ENCODE assay signal across 9 cellular contexts in the genomic region with DNA sequence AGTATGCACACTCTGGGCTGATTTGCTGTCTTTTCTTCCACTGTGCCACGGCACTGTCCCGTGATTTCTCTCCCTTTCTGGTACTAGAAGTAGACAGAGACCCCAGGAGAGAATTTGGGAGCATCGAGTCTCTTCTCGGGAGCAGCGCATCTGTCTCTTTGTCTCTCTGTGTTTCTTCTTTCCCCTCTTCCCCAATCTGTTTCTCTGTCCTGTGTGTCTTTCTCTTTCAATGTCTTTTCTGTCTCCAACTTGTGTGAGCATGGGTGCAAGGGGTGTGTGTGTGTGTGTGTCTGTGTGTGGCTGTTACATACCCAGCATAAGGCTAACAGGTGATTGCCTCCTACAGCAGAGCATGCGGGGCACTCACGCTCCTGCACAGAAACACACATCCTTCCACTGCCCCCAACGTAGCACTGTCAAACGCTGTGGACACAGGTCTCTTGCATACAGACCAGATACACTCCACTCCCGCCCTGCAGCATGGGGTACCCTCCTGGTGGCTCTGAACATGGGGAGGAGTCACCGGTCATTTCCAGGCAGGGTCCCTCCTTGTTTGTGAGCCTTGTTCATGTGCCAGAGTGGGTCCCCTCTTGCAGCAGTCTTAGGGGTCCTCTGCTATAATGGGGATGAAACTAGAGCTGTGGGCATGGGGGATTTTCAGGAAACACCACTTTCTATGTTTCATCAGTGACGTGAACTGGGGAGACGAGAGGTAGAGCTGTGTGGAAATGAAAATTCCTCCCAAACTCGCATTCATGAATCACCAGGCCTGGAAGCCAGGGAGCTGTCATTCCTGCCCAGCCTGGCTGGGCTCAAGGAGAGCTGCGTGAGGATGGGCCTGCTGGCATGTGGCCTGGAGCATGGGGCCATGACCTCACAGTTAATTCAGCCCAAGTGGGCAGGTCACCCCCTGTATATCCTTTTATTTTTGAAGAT. TPM values are rescaled to one million over a fixed set of nuclear protein-coding genes. Genes with fewer than 3 reads are reported as not detected.
DNase-seq lines count a peak whose midpoint lies in the region; ATAC-seq and TF ChIP-seq lines count a peak whose summit lies in the region.
"Had no signal": no experiment of that assay in that cellular context is flagged by ENCODE, and none has a peak within 500 bp of the region (broad histone marks: within the 10 kb centered on the region; RNA-seq: fewer than 3 reads in every experiment).

No MANE protein-coding gene starts in this region.

- peak overlapping the region; percentile 11 for H3K4me3 Mint-ChIP-seq in activated naive CD4-positive, alpha-beta T cell treated with anti-CD3 and anti-CD28 coated beads, Interleukin-2, amount 50 U/mL, for 24 hours
- H3K4me3 Mint-ChIP-seq in brain = peak overlapping the region; percentile 72 to 85 (median 78)

- H3K27ac ChIP-seq in left lung (no peak overlapping the region), vagina (peak overlapping the region; percentile 27)

- peak overlapping the region; percentile 0 for H3K27ac Mint-ChIP-seq in activated naive CD4-positive, alpha-beta T cell treated with anti-CD3 and anti-CD28 coated beads, Interleukin-2, amount 50 U/mL, for 24 hours
- H3K27ac Mint-ChIP-seq in brain = peak overlapping the region in 3 of 5 experiments; percentile 17 to 59 (median 58)

- TF ChIP-seq CTCF in brain (conservative IDR thresholded peaks at IDR 0.05) (no peak), left lung (IDR thresholded peaks at IDR 0.05) (no peak), vagina (IDR thresholded peaks at IDR 0.05) (no peak)

- H3K4me3 ChIP-seq in left lung (peak overlapping the region; percentile 25 to 30), vagina (peak overlapping the region; percentile 33 to 47)

- no peak for DNase-seq in activated naive CD4-positive, alpha-beta T cell (lab: John Stamatoyannopoulos, UW)
- DNase-seq in left lung (no peak), vagina (ENCODE audit: extremely low spot score in 2 of 2) (no peak), cerebellar nuclear complex (lab: John Stamatoyannopoulos, UW) (no peak)

- no peaks in the 10 kb centered on the region for H3K36me3 Mint-ChIP-seq in activated naive CD4-positive, alpha-beta T cell treated with anti-CD3 and anti-CD28 coated beads, Interleukin-2, amount 50 U/mL, for 24 hours
- H3K36me3 Mint-ChIP-seq in brain = no peaks in the 10 kb centered on the region

- H3K27me3 ChIP-seq in left lung (peaks cover 5 to 50% of the 10 kb centered on the region in 2 donors), vagina (no peaks in the 10 kb centered on the region)

- peaks cover 10% of the 10 kb centered on the region for H3K4me1 Mint-ChIP-seq in activated naive CD4-positive, alpha-beta T cell treated with anti-CD3 and anti-CD28 coated beads, Interleukin-2, amount 50 U/mL, for 24 hours
- peaks cover 63% of the 10 kb centered on the region for H3K4me1 Mint-ChIP-seq in brain

- no peaks in the 10 kb centered on the region for H3K9me3 Mint-ChIP-seq in activated naive CD4-positive, alpha-beta T cell treated with anti-CD3 and anti-CD28 coated beads, Interleukin-2, amount 50 U/mL, for 24 hours
- H3K9me3 Mint-ChIP-seq in brain = peaks cover 0 to 17% (median 7%) of the 10 kb centered on the region in 5 experiments

- ATAC-seq in left lung (peak; percentile 48), HG03342 (IDR thresholded peaks at IDR 0.05; ENCODE audit: unreplicated experiment) (no peak), GM19397 (IDR thresholded peaks at IDR 0.05; ENCODE audit: unreplicated experiment) (no peak)

- peaks cover 3 to 10% of the 10 kb centered on the region in 2 donors for H3K4me1 ChIP-seq in left lung
- H3K4me1 ChIP-seq in vagina = peaks cover 17% of the 10 kb centered on the region

- peaks cover 30% of the 10 kb centered on the region for H3K27me3 Mint-ChIP-seq in activated naive CD4-positive, alpha-beta T cell treated with anti-CD3 and anti-CD28 coated beads, Interleukin-2, amount 50 U/mL, for 24 hours
- H3K27me3 Mint-ChIP-seq in brain = peaks cover 54% of the 10 kb centered on the region

- no peaks in the 10 kb centered on the region for H3K36me3 ChIP-seq in left lung
- no peaks in the 10 kb centered on the region for H3K36me3 ChIP-seq in vagina

- intact Hi-C loops in left lung (cut with DNase I) (no loop called here), vagina (cut with DNase I) (no loop called here)

- H3K9me3 ChIP-seq in left lung (no peaks in the 10 kb centered on the region), vagina (no peaks in the 10 kb centered on the region)

- TF ChIP-seq POLR2A in vagina (IDR thresholded peaks at IDR 0.05) = no peak

RNA-seq across cellular contexts. Expression of gene ADAMTS14, which starts 1.0 kb away (rescaled TPM):
- 1.7 TPM for polyA plus RNA-seq in brain (ENCODE audit: insufficient read depth, low read depth, low replicate concordance)
- total RNA-seq in left lung (1 to 10 TPM; 2.4 to 2.9 TPM), vagina (not detected)
- total RNA-seq: subcutaneous adipose tissue had no signal
